Comparison of ENCODE assay signal across 8 cellular contexts in the genomic region with DNA sequence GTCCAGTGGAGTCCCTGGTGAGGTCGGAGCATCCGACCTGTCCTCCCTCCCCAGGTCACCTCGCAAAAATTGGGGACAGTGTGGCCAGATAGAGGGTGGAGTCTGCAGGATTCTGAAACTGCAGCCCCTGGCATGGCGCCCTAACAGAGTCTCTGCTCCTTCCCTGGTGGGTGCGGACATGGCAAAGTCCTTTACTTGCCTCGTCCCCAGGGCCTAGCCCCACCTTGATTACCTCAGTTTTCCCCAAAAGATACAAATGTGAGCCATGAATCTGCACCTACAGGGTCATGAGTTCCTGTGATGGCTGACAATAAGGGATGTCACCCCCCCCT. TPM values are rescaled to one million over a fixed set of nuclear protein-coding genes. Genes with fewer than 3 reads are reported as not detected.
A peak's percentile ranks its signal among the peaks of the same experiment; 100 is the strongest.
DNase-seq lines count a peak whose midpoint lies in the region; ATAC-seq and TF ChIP-seq lines count a peak whose summit lies in the region.

No MANE protein-coding gene starts in this region.

- no peaks in the 10 kb centered on the region for H3K36me3 Mint-ChIP-seq in activated CD4-positive, alpha-beta memory T cell treated with anti-CD3 and anti-CD28 coated beads for 36 hours

- ATAC-seq in GM18520 (IDR thresholded peaks at IDR 0.05; ENCODE audit: unreplicated experiment), result peak; percentile 21
- peak; percentile 39 for ATAC-seq in HG02885 (IDR thresholded peaks at IDR 0.05; ENCODE audit: poor library complexity, unreplicated experiment)
- no peak for ATAC-seq in left lung
- no peak for ATAC-seq in upper lobe of right lung

- intact Hi-C loops in activated CD4-positive, alpha-beta memory T cell treated with anti-CD3 and anti-CD28 coated beads for 36 hours (cut with micrococcal nuclease), result loop anchor here (1.0 to 5.0 kb wide), 2 partner anchors 55 to 1682 kb away; a partner anchor contains a TSS
- intact Hi-C loops in left lung (cut with DNase I), result no loop called here
- intact Hi-C loops in upper lobe of right lung (cut with DNase I), result no loop called here

- H3K4me3 ChIP-seq in left lung, result peak overlapping the region; percentile 68 to 77
- H3K4me3 ChIP-seq in upper lobe of right lung, result peak overlapping the region; percentile 65

- no peaks in the 10 kb centered on the region for H3K9me3 Mint-ChIP-seq in activated CD4-positive, alpha-beta memory T cell treated with anti-CD3 and anti-CD28 coated beads for 36 hours

- DNase-seq in activated CD4-positive, alpha-beta memory T cell treated with anti-CD3 and anti-CD28 coated beads for 36 hours, result no peak
- DNase-seq in left lung (no peak), upper lobe of right lung (no peak), NCI-H146 (lab: John Stamatoyannopoulos, UW) (no peak), GM03348 (ENCODE audit: low spot score) (no peak), GM10248 (ENCODE audit: extremely low spot score) (no peak)

- CTCF ChIA-PET in activated CD4-positive, alpha-beta memory T cell treated with anti-CD3 and anti-CD28 coated beads for 36 hours (lab: Charles Lee), result interaction anchor here (0.6 to 1.6 kb wide), 10 partner anchors 10 to 94 kb away, joined by 3 to 5 read pairs (median 3); a partner anchor contains a TSS
- CTCF ChIA-PET in GM10248 (lab: Yijun Ruan, JAX), result interaction anchor here (1.0 to 2.2 kb wide), 12 partner anchors 9 to 95 kb away, joined by 3 to 9 read pairs (median 6); a partner anchor contains a TSS

- peaks cover 2% of the 10 kb centered on the region for H3K27me3 Mint-ChIP-seq in activated CD4-positive, alpha-beta memory T cell treated with anti-CD3 and anti-CD28 coated beads for 36 hours

- H3K27me3 ChIP-seq in left lung (no peaks in the 10 kb centered on the region), upper lobe of right lung (no peaks in the 10 kb centered on the region)

- H3K27ac ChIP-seq in left lung (peak overlapping the region; percentile 73 to 86), upper lobe of right lung (peak overlapping the region; percentile 88)

- H3K36me3 ChIP-seq in left lung (no peaks in the 10 kb centered on the region), upper lobe of right lung (no peaks in the 10 kb centered on the region)

- peak overlapping the region; percentile 79 for H3K4me3 Mint-ChIP-seq in activated CD4-positive, alpha-beta memory T cell treated with anti-CD3 and anti-CD28 coated beads for 36 hours

- H3K4me1 ChIP-seq in left lung (peaks cover 0 to 9% of the 10 kb centered on the region in 2 donors), upper lobe of right lung (no peaks in the 10 kb centered on the region)

- H3K9me3 ChIP-seq in left lung, result no peaks in the 10 kb centered on the region
- no peaks in the 10 kb centered on the region for H3K9me3 ChIP-seq in upper lobe of right lung

- peaks cover 17% of the 10 kb centered on the region for H3K4me1 Mint-ChIP-seq in activated CD4-positive, alpha-beta memory T cell treated with anti-CD3 and anti-CD28 coated beads for 36 hours (ENCODE audit: low read depth)

- TF ChIP-seq CTCF in left lung (IDR thresholded peaks at IDR 0.05) (peak in 1 of 2 donors; percentile 15), upper lobe of right lung (IDR thresholded peaks at IDR 0.05) (no peak), GM10248 (IDR thresholded peaks at IDR 0.05; ENCODE audit: control extremely low read depth, extremely low read depth, low read depth, missing control alignments) (no peak)

- POLR2A ChIA-PET in activated CD4-positive, alpha-beta memory T cell treated with anti-CD3 and anti-CD28 coated beads for 36 hours (lab: Charles Lee), result interaction anchor here (0.8 to 1.0 kb wide), 3 partner anchors 11 to 1583 kb away, joined by 3 read pairs; a partner anchor contains a TSS
- POLR2A ChIA-PET in GM10248 (lab: Yijun Ruan, JAX), result interaction anchor here (0.6 to 1.5 kb wide), 3 partner anchors 55 to 1599 kb away, joined by 3 to 7 read pairs (median 4); a partner anchor contains a TSS

- peak overlapping the region; percentile 73 for H3K27ac Mint-ChIP-seq in activated CD4-positive, alpha-beta memory T cell treated with anti-CD3 and anti-CD28 coated beads for 36 hours

RNA-seq across cellular contexts. Expression of a gene that starts 47.7 kb away (rescaled TPM):
- not detected for total RNA-seq in activated CD4-positive, alpha-beta memory T cell treated with anti-CD3 and anti-CD28 coated beads for 36 hours
- not detected for total RNA-seq in left lung
- total RNA-seq in upper lobe of right lung, result not detected

RNA-seq across cellular contexts. Expression of a gene that starts 55.5 kb away (rescaled TPM):
- total RNA-seq in activated CD4-positive, alpha-beta memory T cell treated with anti-CD3 and anti-CD28 coated beads for 36 hours, result 100 to 1,000 TPM; 199 to 207 TPM
- 100 to 1,000 TPM in 1 of 2 donors, 10 to 100 TPM in 1; 79.5 to 106 TPM for total RNA-seq in left lung
- total RNA-seq in upper lobe of right lung, result 72.8 TPM

Comparison
In these comparisons a context has a peak if more than half of its experiments do, and no peak if none do; other contexts are left out.
1. ATAC-seq: peak in GM18520 (single experiment) and HG02885 (single experiment); none in left lung (single experiment) and upper lobe of right lung (single experiment).